ENCODE assay signal across 10 cellular contexts in the genomic region with DNA sequence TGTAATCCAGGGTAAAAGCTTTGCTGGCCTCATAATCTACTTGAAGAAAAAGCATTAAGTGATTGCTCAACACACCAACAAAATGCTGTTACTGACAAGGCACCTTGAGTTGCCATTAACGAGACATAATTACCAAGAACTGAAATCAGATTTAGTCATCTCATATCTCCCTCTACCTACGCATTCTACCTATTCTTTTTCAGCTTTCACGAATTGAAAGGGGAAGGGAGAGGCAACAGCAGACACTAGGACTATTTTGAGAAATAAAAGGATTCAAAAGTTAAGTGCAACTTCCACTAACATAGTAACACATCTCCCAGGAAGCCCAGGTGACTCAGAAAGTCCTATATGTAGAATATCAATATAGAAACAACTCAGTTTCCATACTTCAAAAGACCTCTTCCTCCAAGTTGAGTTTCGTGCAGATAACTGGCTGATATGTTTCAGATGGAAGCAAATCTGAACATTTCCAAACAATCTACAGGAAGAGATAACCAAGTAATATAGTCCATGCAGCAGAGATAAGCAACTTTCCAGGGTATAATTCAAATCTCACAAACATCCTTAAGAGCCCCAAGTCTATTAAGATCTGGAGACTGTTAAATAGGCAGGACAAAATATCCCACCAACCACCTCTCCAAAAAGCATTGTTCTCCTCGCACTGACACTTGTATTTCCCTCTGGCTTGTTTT. TPM values are rescaled to one million over a fixed set of nuclear protein-coding genes. Genes with fewer than 3 reads are reported as not detected.
DNase-seq lines count a peak whose midpoint lies in the region; ATAC-seq, FAIRE-seq and TF ChIP-seq lines count a peak whose summit lies in the region.
"Had no signal": no experiment of that assay in that cellular context is flagged by ENCODE, and none has a peak within 500 bp of the region (broad histone marks: within the 10 kb centered on the region; RNA-seq: fewer than 3 reads in every experiment).

No MANE protein-coding gene starts in this region.

- H3K27ac ChIP-seq in endothelial cell of umbilical vein (ENCODE audit: insufficient read depth, low read depth, low read length) (peak overlapping the region; percentile 24), thoracic aorta (no peak overlapping the region), ovary (no peak overlapping the region), left lung (no peak overlapping the region)
- H3K27ac ChIP-seq: C4-2B had no signal

- peaks cover 27% of the 10 kb centered on the region for H3K27me3 Mint-ChIP-seq in activated naive CD4-positive, alpha-beta T cell treated with anti-CD3 and anti-CD28 coated beads, Interleukin-2, amount 50 U/mL, for 24 hours

- peak overlapping the region; percentile 20 for H3K27ac Mint-ChIP-seq in activated naive CD4-positive, alpha-beta T cell treated with anti-CD3 and anti-CD28 coated beads, Interleukin-2, amount 50 U/mL, for 24 hours

- H3K4me1 Mint-ChIP-seq in activated naive CD4-positive, alpha-beta T cell treated with anti-CD3 and anti-CD28 coated beads, Interleukin-2, amount 50 U/mL, for 24 hours, result peaks cover 18% of the 10 kb centered on the region

- H4K20me1 ChIP-seq in endothelial cell of umbilical vein (replicated peaks; ENCODE audit: control insufficient read depth, extremely low read depth, insufficient read depth, low read length), result peaks cover 3% of the 10 kb centered on the region

- peaks cover 25% of the 10 kb centered on the region for H3K79me2 ChIP-seq in endothelial cell of umbilical vein (ENCODE audit: control insufficient read depth, insufficient read depth, low read length)

- TF ChIP-seq POLR2A in endothelial cell of umbilical vein (IDR thresholded peaks at IDR 0.05; ENCODE audit: low read depth, low read length), result peak; percentile 43
- TF ChIP-seq POLR2A in ovary (IDR thresholded peaks at IDR 0.05), result no peak

- H3K4me1 ChIP-seq in endothelial cell of umbilical vein (ENCODE audit: control insufficient read depth, extremely low read depth, insufficient read depth, low read length), result peaks cover 17% of the 10 kb centered on the region
- peaks cover 0 to 16% of the 10 kb centered on the region in 2 donors for H3K4me1 ChIP-seq in thoracic aorta (ENCODE audit: control insufficient read depth in 1 of 2, low read depth in 2 of 2)
- peaks cover 7% of the 10 kb centered on the region for H3K4me1 ChIP-seq in ovary (ENCODE audit: insufficient read depth)
- H3K4me1 ChIP-seq in left lung, result peaks cover 4 to 28% of the 10 kb centered on the region in 2 donors

- peak overlapping the region; percentile 79 for H3K4me3 Mint-ChIP-seq in activated naive CD4-positive, alpha-beta T cell treated with anti-CD3 and anti-CD28 coated beads, Interleukin-2, amount 50 U/mL, for 24 hours

- peak; percentile 84 for FAIRE-seq in endothelial cell of umbilical vein (lab: Jason Lieb, UNC)

- no peaks in the 10 kb centered on the region for H3K27me3 ChIP-seq in endothelial cell of umbilical vein (ENCODE audit: control insufficient read depth in 2 of 2, insufficient read depth in 2 of 2, low read length in 2 of 2)
- H3K27me3 ChIP-seq in thoracic aorta (replicated peaks; ENCODE audit: insufficient read depth), result no peaks in the 10 kb centered on the region
- H3K27me3 ChIP-seq in ovary, result no peaks in the 10 kb centered on the region
- peaks cover 0 to 48% of the 10 kb centered on the region in 2 donors for H3K27me3 ChIP-seq in left lung

- no peak overlapping the region for H2AFZ ChIP-seq in endothelial cell of umbilical vein (ENCODE audit: low read depth, low read length)

- CTCF ChIA-PET in endothelial cell of umbilical vein (lab: Charles Lee), result interaction anchor here (1.2 kb wide), 1 partner anchor 11 kb away, joined by 5 read pairs; no protein-coding TSS in a partner anchor

- H3K9ac ChIP-seq in endothelial cell of umbilical vein (replicated peaks; ENCODE audit: extremely low read depth, insufficient read depth, low read length), result no peak overlapping the region

- POLR2A ChIA-PET in endothelial cell of umbilical vein (lab: Charles Lee), result no interaction called here

- WGBS in ovary, 3 donors, result 82 to 89% (median 84%) methylated on average over 5 of the region's 5 CpGs

- no peaks in the 10 kb centered on the region for H3K9me3 Mint-ChIP-seq in activated naive CD4-positive, alpha-beta T cell treated with anti-CD3 and anti-CD28 coated beads, Interleukin-2, amount 50 U/mL, for 24 hours

- H3K9me3 ChIP-seq in endothelial cell of umbilical vein (replicated peaks; ENCODE audit: control insufficient read depth, insufficient read depth, low read length) (no peaks in the 10 kb centered on the region), thoracic aorta (no peaks in the 10 kb centered on the region), ovary (no peaks in the 10 kb centered on the region), left lung (no peaks in the 10 kb centered on the region)

- no peak for DNase-seq in activated naive CD4-positive, alpha-beta T cell treated with anti-CD3 and anti-CD28 coated beads, Interleukin-2, amount 50 U/mL, for 16 hours
- DNase-seq in endothelial cell of umbilical vein (ENCODE audit: low read depth, low spot score), result peak; percentile 77
- DNase-seq in thoracic aorta (ENCODE audit: low spot score), result no peak
- DNase-seq in ovary, result no peak
- no peak for DNase-seq in HK-2 (ENCODE audit: unreplicated experiment)
- no peak for DNase-seq in left lung

- intact Hi-C loops in endothelial cell of umbilical vein (cut with micrococcal nuclease), result no loop called here
- intact Hi-C loops in ovary (cut with DNase I), result no loop called here
- intact Hi-C loops in left lung (cut with DNase I), result no loop called here

- peak overlapping the region in 1 of 3 experiments; percentile 36 for H3K4me3 ChIP-seq in endothelial cell of umbilical vein (replicated peaks in 1 of 3; ENCODE audit: insufficient read depth in 1 of 3, low read depth in 1 of 3, low read length in 3 of 3)
- peak overlapping the region; percentile 87 for H3K4me3 ChIP-seq in thoracic aorta
- H3K4me3 ChIP-seq in ovary, result no peak overlapping the region
- H3K4me3 ChIP-seq in left lung, result no peak overlapping the region

- TF ChIP-seq EP300 in ovary (IDR thresholded peaks at IDR 0.05), result no peak

- dilution Hi-C loops in endothelial cell of umbilical vein (cut with MboI; ENCODE audit: extremely low pct_ligation_motif_present, low sequenced_read_pairs), result no loop called here

- peak overlapping the region; percentile 65 for H3K4me2 ChIP-seq in endothelial cell of umbilical vein (ENCODE audit: insufficient read depth, low read length)

- H3K9me1 ChIP-seq in endothelial cell of umbilical vein (replicated peaks; ENCODE audit: control insufficient read depth, extremely low read depth, insufficient read depth, low read length), result no peaks in the 10 kb centered on the region

- no peaks in the 10 kb centered on the region for H3K36me3 Mint-ChIP-seq in activated naive CD4-positive, alpha-beta T cell treated with anti-CD3 and anti-CD28 coated beads, Interleukin-2, amount 50 U/mL, for 24 hours

- peak; percentile 38 for ATAC-seq in HG03575 (IDR thresholded peaks at IDR 0.05; ENCODE audit: extremely low read depth, insufficient number of reproducible peaks, low FRiP score, unreplicated experiment)
- ATAC-seq in thoracic aorta (ENCODE audit: insufficient number of reproducible peaks, low FRiP score, low read depth), result no peak
- no peak for ATAC-seq in left lung
- ATAC-seq: sciatic nerve had no signal

- TF ChIP-seq CTCF in endothelial cell of umbilical vein (IDR thresholded peaks at IDR 0.05; ENCODE audit: extremely low read depth in 1 of 2, insufficient read depth in 1 of 2, low read depth in 1 of 2, low read length in 2 of 2) (no peak), thoracic aorta (IDR thresholded peaks at IDR 0.05) (no peak), ovary (IDR thresholded peaks at IDR 0.05) (no peak), left lung (IDR thresholded peaks at IDR 0.05) (no peak)

- H3K36me3 ChIP-seq in endothelial cell of umbilical vein (ENCODE audit: control insufficient read depth in 2 of 2, extremely low read depth in 1 of 2, insufficient read depth in 2 of 2, low read length in 2 of 2) (no peaks in the 10 kb centered on the region), thoracic aorta (no peaks in the 10 kb centered on the region), ovary (no peaks in the 10 kb centered on the region), left lung (no peaks in the 10 kb centered on the region)

- TSS peak; percentile 21 for BruUV-seq in endothelial cell of umbilical vein (replicated peaks; lab: Mats Ljungman, UMichigan)

TF ChIP-seq in endothelial cell of umbilical vein, 7 proteins besides CTCF, POLR2A, EP300 and RAD21:
- TF ChIP-seq FOS (IDR thresholded peaks at IDR 0.05; ENCODE audit: borderline replicate concordance, insufficient read depth, low read length) (peak; percentile 11), JUN (IDR thresholded peaks at IDR 0.05; ENCODE audit: borderline replicate concordance, insufficient read depth, insufficient read length, low read depth) (no peak), GATA2 (IDR thresholded peaks at IDR 0.05; ENCODE audit: insufficient read depth, insufficient read length, low read depth, low read length) (peak; percentile 84)
TF ChIP-seq in endothelial cell of umbilical vein: peak in this region for 2.

RNA-seq across cellular contexts. Expression of gene OSBPL10, which starts 1.9 kb away (rescaled TPM):
- 37.1 and 47.6 TPM in 2 replicates for total RNA-seq in endothelial cell of umbilical vein
- 9.4 and 10.8 TPM in 2 replicates for polyA plus RNA-seq in endothelial cell of umbilical vein
- polyA plus RNA-seq in endothelial cell of umbilical vein (2011; cell fraction: cytosol; rRNA removed), result 13.4 and 13.7 TPM in 2 replicates
- 21.8 and 26.4 TPM in 2 replicates for polyA plus RNA-seq in endothelial cell of umbilical vein (2011; cell fraction: nucleus; rRNA removed)
- polyA plus RNA-seq in endothelial cell of umbilical vein (2012), result 17.3 and 26.7 TPM in 2 replicates
- polyA minus RNA-seq in endothelial cell of umbilical vein, result 24.2 and 28.3 TPM in 2 replicates
- 24.9 TPM for polyA minus RNA-seq in endothelial cell of umbilical vein (2011; cell fraction: cytosol; rRNA and poly(A)+ RNA removed)
- 48.7 and 49.5 TPM in 2 replicates for polyA minus RNA-seq in endothelial cell of umbilical vein (2011; cell fraction: nucleus; rRNA and poly(A)+ RNA removed)
- 100 to 1,000 TPM; 108 to 153 TPM for total RNA-seq in thoracic aorta
- 10 to 100 TPM in 5 of 7 donors, 1 to 10 TPM in 2; 8.6 to 36.6 (median 11.4) TPM for total RNA-seq in ovary
- 1 to 10 TPM; 2.5 to 8.5 TPM for polyA plus RNA-seq in ovary
- total RNA-seq in left lung, result 10 to 100 TPM; 26.6 to 27.2 TPM

RNA-seq across cellular contexts. Expression of gene ZNF860, which starts 2.4 kb away (rescaled TPM):
- total RNA-seq in endothelial cell of umbilical vein (0.73 and 1.0 TPM in 2 replicates), thoracic aorta (under 1 TPM; 0.71 to 0.81 TPM), ovary (1 to 10 TPM in 4 of 7 donors, under 1 TPM in 3; 0.36 to 1.6 (median 1.1) TPM), left lung (1 to 10 TPM; 1.9 to 2.3 TPM)
- polyA plus RNA-seq in endothelial cell of umbilical vein (0.19 and 0.29 TPM in 2 replicates), ovary (1 to 10 TPM in 1 of 2 donors, under 1 TPM in 1; 0.28 to 1.1 TPM)
- polyA plus RNA-seq in endothelial cell of umbilical vein (2011; cell fraction: cytosol; rRNA removed), result 0.28 and 0.32 TPM in 2 replicates
- 0.50 and 1.4 TPM in 2 replicates for polyA plus RNA-seq in endothelial cell of umbilical vein (2011; cell fraction: nucleus; rRNA removed)
- polyA plus RNA-seq in endothelial cell of umbilical vein (2012), result 0.27 and 0.58 TPM in 2 replicates
- 0.07 and 0.32 TPM in 2 replicates for polyA minus RNA-seq in endothelial cell of umbilical vein
- polyA minus RNA-seq in endothelial cell of umbilical vein (2011; cell fraction: cytosol; rRNA and poly(A)+ RNA removed), result 3.4 TPM
- 0.38 and 0.72 TPM in 2 replicates for polyA minus RNA-seq in endothelial cell of umbilical vein (2011; cell fraction: nucleus; rRNA and poly(A)+ RNA removed)
